Comparison of ENCODE assay signal across 25 cellular contexts in genomic region chr22:20221421-20222340, GRCh38. TPM values are rescaled to one million over a fixed set of nuclear protein-coding genes. Genes with fewer than 3 reads are reported as not detected.
DNase-seq lines count a peak whose midpoint lies in the region; ATAC-seq and TF ChIP-seq lines count a peak whose summit lies in the region.
"Had no signal": no experiment of that assay in that cellular context is flagged by ENCODE, and none has a peak within 500 bp of the region (broad histone marks: within the 10 kb centered on the region; RNA-seq: fewer than 3 reads in every experiment).

No MANE protein-coding gene starts in this region.

- peak; percentile 61 for DNase-seq in G401 (ENCODE audit: low spot score)
- DNase-seq in SK-N-MC (ENCODE audit: low read depth, low spot score) = no peak
- DNase-seq in right cardiac atrium = no peak
- DNase-seq in thoracic aorta (ENCODE audit: low spot score) = no peak
- DNase-seq in Kasumi-1 (lab: John Stamatoyannopoulos, UW) = no peak
- no peak for DNase-seq in EL
- DNase-seq in NCI-H774 (lab: John Stamatoyannopoulos, UW) = no peak
- DNase-seq: ACHN; activated CD4-positive, alpha-beta T cell treated with anti-CD3 and anti-CD28 coated beads for 36 hours; activated effector memory CD4-positive, alpha-beta T cell treated with anti-CD3 and anti-CD28 coated beads, Interleukin-2, amount 50 U/mL, for 16 hours; activated T-cell treated with anti-CD3 and anti-CD28 coated beads for 4 hours; BE2C; cerebellar nuclear complex; COR-L47; DMS53; esophagus squamous epithelium; GDM1; lower lobe of right lung; NCI-H1092 treated with DMSO at 0.1 percent for 48 hours; NCI-H1930; NCI-H526 treated with DMSO at 0.1 percent for 48 hours; ovary; stimulated activated naive B cell treated with anti-CD40 and anti-IgM and Interleukin-4, amounts not matched to agents 10 μg/mL and 1 μg/mL and 100 μg/mL, for 72 hours had no signal

- H3K4me1 ChIP-seq in right cardiac atrium (ENCODE audit: control insufficient read depth, insufficient read depth, low read length) = no peaks in the 10 kb centered on the region
- H3K4me1 ChIP-seq in thoracic aorta (ENCODE audit: control insufficient read depth in 1 of 2, low read depth in 2 of 2) = peaks cover 4 to 26% of the 10 kb centered on the region in 2 donors
- H3K4me1 ChIP-seq: BE2C, lower lobe of right lung had no signal

- no peak for TF ChIP-seq CTCF in thoracic aorta (IDR thresholded peaks at IDR 0.05)

- WGBS in right cardiac atrium = 64% methylated on average over 17 of the region's 17 CpGs

- H3K4me3 ChIP-seq in SK-N-MC = no peak overlapping the region
- no peak overlapping the region for H3K4me3 ChIP-seq in right cardiac atrium (ENCODE audit: low read length)
- H3K4me3 ChIP-seq in thoracic aorta = no peak overlapping the region
- H3K4me3 ChIP-seq: esophagus squamous epithelium, lower lobe of right lung, ovary had no signal

- in situ Hi-C loops in G401 (cut with HindIII; ENCODE audit: low sequenced_read_pairs) = no loop called here

- no peaks in the 10 kb centered on the region for H3K36me3 ChIP-seq in SK-N-MC (ENCODE audit: insufficient read depth, low read length)
- H3K36me3 ChIP-seq in thoracic aorta = no peaks in the 10 kb centered on the region
- H3K36me3 ChIP-seq: BE2C, esophagus squamous epithelium, lower lobe of right lung, ovary had no signal

- peak; percentile 36 to 43 for ATAC-seq in right cardiac atrium
- ATAC-seq in thoracic aorta (ENCODE audit: insufficient number of reproducible peaks, low FRiP score, low read depth) = no peak
- ATAC-seq: activated CD4-positive, alpha-beta T cell treated with anti-CD3 and anti-CD28 coated beads for 36 hours; sciatic nerve; stimulated activated naive B cell treated with anti-CD40 and anti-IgM and Interleukin-4, amounts not matched to agents 10 μg/mL and 1 μg/mL and 100 μg/mL, for 72 hours had no signal

- intact Hi-C loops in right cardiac atrium (cut with DNase I) = no loop called here

- H3K27ac ChIP-seq in SK-N-MC (peak overlapping the region; percentile 27), right cardiac atrium (ENCODE audit: low read length) (no peak overlapping the region), thoracic aorta (peak overlapping the region; percentile 52 to 66)
- H3K27ac ChIP-seq: esophagus squamous epithelium, lower lobe of right lung, ovary, RWPE1 had no signal

- H3K9ac ChIP-seq in SK-N-MC (ENCODE audit: insufficient read length) = no peak overlapping the region

- no peaks in the 10 kb centered on the region for H3K9me3 ChIP-seq in SK-N-MC (ENCODE audit: low read depth, low read length)
- H3K9me3 ChIP-seq in right cardiac atrium (ENCODE audit: control insufficient read depth, low read length) = no peaks in the 10 kb centered on the region
- no peaks in the 10 kb centered on the region for H3K9me3 ChIP-seq in thoracic aorta
- H3K9me3 ChIP-seq: BE2C, esophagus squamous epithelium, ovary had no signal

- no peaks in the 10 kb centered on the region for H3K27me3 ChIP-seq in right cardiac atrium (ENCODE audit: control insufficient read depth, insufficient read depth)
- no peaks in the 10 kb centered on the region for H3K27me3 ChIP-seq in thoracic aorta (replicated peaks; ENCODE audit: insufficient read depth)
- H3K27me3 ChIP-seq: BE2C, ovary had no signal

RNA-seq across cellular contexts. Expression of gene RTN4R, which starts 46.4 kb away (rescaled TPM):
- 39.2 and 50.4 TPM in 2 replicates for total RNA-seq in G401 (2014; rRNA removed; shearing (Covaris generic))
- total RNA-seq in right cardiac atrium (1 to 10 TPM in 3 of 4 donors, under 1 TPM in 1; 0.56 to 1.9 (median 1.2) TPM), thoracic aorta (1 to 10 TPM in 1 of 2 donors, not detected in 1; 7.4 TPM)
- polyA plus RNA-seq in right cardiac atrium = 1.1 TPM
